ENCODE assay signal across 13 cellular contexts in genomic region chr15:74417230-74417629, GRCh38. TPM values are rescaled to one million over a fixed set of nuclear protein-coding genes. Genes with fewer than 3 reads are reported as not detected.
A peak's percentile ranks its signal among the peaks of the same experiment; 100 is the strongest.
DNase-seq lines count a peak whose midpoint lies in the region; ATAC-seq and TF ChIP-seq lines count a peak whose summit lies in the region.
"Had no signal": no experiment of that assay in that cellular context is flagged by ENCODE, and none has a peak within 500 bp of the region (broad histone marks: within the 10 kb centered on the region; RNA-seq: fewer than 3 reads in every experiment).

No MANE protein-coding gene starts in this region.

- ATAC-seq in sciatic nerve: peak; percentile 71
- ATAC-seq in GM19035 (IDR thresholded peaks at IDR 0.05; ENCODE audit: unreplicated experiment): no peak
- ATAC-seq: naive thymus-derived CD4-positive, alpha-beta T cell had no signal

- no peaks in the 10 kb centered on the region for H3K9me3 ChIP-seq in KOPT-K1 (ENCODE audit: insufficient read depth, low read length, poor library complexity, severe bottlenecking)

- no peak for TF ChIP-seq CTCF in GM10248 (IDR thresholded peaks at IDR 0.05; ENCODE audit: control extremely low read depth, extremely low read depth, low read depth, missing control alignments)

- intact Hi-C loops in sciatic nerve (cut with DNase I): no loop called here

- POLR2A ChIA-PET in GM10248 (lab: Yijun Ruan, JAX) (interaction anchor here (1.1 to 1.9 kb wide), 3 partner anchors 12 to 15 kb away, joined by 3 to 5 read pairs (median 4); no protein-coding TSS in a partner anchor), HEK293T (lab: Yijun Ruan, JAX) (no interaction called here)

- H3K27ac ChIP-seq in KOPT-K1 (ENCODE audit: low read depth, low read length, poor library complexity, severe bottlenecking) (peak overlapping the region; percentile 72), epithelial cell of prostate (peak overlapping the region; percentile 88)

- peaks cover 72% of the 10 kb centered on the region for H3K36me3 ChIP-seq in KOPT-K1 (ENCODE audit: insufficient read depth, low read length)

- CTCF ChIA-PET in GM10248 (lab: Yijun Ruan, JAX) (interaction anchor here (1.0 kb wide), 1 partner anchor 35 kb away, joined by 3 read pairs; no protein-coding TSS in a partner anchor), HEK293T (lab: Yijun Ruan, JAX) (no interaction called here)

- DNase-seq in Daoy (ENCODE audit: low read depth): peak; percentile 87
- DNase-seq in epithelial cell of prostate (ENCODE audit: low read depth, low spot score): no peak
- no peak for DNase-seq in sciatic nerve (ENCODE audit: low spot score)
- no peak for DNase-seq in GM10248 (ENCODE audit: extremely low spot score)
- DNase-seq in HEK293T (ENCODE audit: extremely low spot score): no peak
- no peak for DNase-seq in activated CD4-positive, alpha-beta T cell treated with anti-CD3 and anti-CD28 coated beads, Interleukin-2, amount 50 U/mL, for 1 hour
- DNase-seq: activated CD8-positive, alpha-beta memory T cell treated with anti-CD3 and anti-CD28 coated beads, Interleukin-2, amount 50 U/mL, for 4 hours; MM.1S; naive thymus-derived CD4-positive, alpha-beta T cell; NCI-H345; small intestine had no signal

TF ChIP-seq in HEK293T, 16 proteins besides CTCF, POLR2A, EP300 and RAD21:
- no peak for TF ChIP-seq PKNOX1 (IDR thresholded peaks at IDR 0.05)
- TF ChIP-seq FOXK2 (IDR thresholded peaks at IDR 0.05): no peak
- TF ChIP-seq CTBP1 (IDR thresholded peaks at IDR 0.05; ENCODE audit: borderline replicate concordance): no peak
- TF ChIP-seq SUZ12 (IDR thresholded peaks at IDR 0.05): no peak
TF ChIP-seq in HEK293T: peak in this region for 0.

RNA-seq across cellular contexts. Expression of gene SEMA7A, which starts 16.5 kb away (rescaled TPM):
- 36.2 and 48.3 TPM in 2 replicates for total RNA-seq in Daoy (2014; rRNA removed; shearing (Covaris generic))
- total RNA-seq in sciatic nerve: 30.9 TPM

RNA-seq across cellular contexts. Expression of gene UBL7, which starts 43.7 kb away (rescaled TPM):
- 109 and 115 TPM in 2 replicates for total RNA-seq in Daoy (2014; rRNA removed; shearing (Covaris generic))
- 32.0 TPM for total RNA-seq in sciatic nerve

RNA-seq across cellular contexts. Expression of gene CYP11A1, which starts 49.8 kb away (rescaled TPM):
- total RNA-seq in Daoy (2014; rRNA removed; shearing (Covaris generic)): 0.06 and 0.12 TPM in 2 replicates
- total RNA-seq in sciatic nerve: 4.3 TPM
